ENCODE assay signal across 1 cellular context in genomic region chr10:32445740-32446615, GRCh38.
TF ChIP-seq lines count a peak whose summit lies in the region.

TSS of gene CCDC7 (plus strand) at chr10:32446140. CDS start at chr10:32451643, 5,503 bp downstream.

TF ChIP-seq in GM12878, 131 proteins besides CTCF, POLR2A, EP300 and RAD21 (continued from another document and continues in another):
- TF ChIP-seq HSF1 (IDR thresholded peaks at IDR 0.05; ENCODE audit: low read depth, low read length) = no peak; the same call in 1 of the 2 replicates
- 0 out of 2 replicates have a peak, but pooled peaks have one; percentile 15 for TF ChIP-seq ATF7 (IDR thresholded peaks at IDR 0.05; ENCODE audit: low read depth)
- no peak for TF ChIP-seq RBBP5 (conservative IDR thresholded peaks at IDR 0.05)
- TF ChIP-seq, protein P1, sequence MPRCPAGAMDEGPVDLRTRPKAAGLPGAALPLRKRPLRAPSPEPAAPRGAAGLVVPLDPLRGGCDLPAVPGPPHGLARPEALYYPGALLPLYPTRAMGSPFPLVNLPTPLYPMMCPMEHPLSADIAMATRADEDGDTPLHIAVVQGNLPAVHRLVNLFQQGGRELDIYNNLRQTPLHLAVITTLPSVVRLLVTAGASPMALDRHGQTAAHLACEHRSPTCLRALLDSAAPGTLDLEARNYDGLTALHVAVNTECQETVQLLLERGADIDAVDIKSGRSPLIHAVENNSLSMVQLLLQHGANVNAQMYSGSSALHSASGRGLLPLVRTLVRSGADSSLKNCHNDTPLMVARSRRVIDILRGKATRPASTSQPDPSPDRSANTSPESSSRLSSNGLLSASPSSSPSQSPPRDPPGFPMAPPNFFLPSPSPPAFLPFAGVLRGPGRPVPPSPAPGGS (IDR thresholded peaks at IDR 0.05; ENCODE audit: borderline replicate concordance, insufficient read depth, low read depth, low read length, poor library complexity, severe bottlenecking) = no peak
- TF ChIP-seq ESRRA (IDR thresholded peaks at IDR 0.05; ENCODE audit: low read length) = no peak
- TF ChIP-seq, protein P2, sequence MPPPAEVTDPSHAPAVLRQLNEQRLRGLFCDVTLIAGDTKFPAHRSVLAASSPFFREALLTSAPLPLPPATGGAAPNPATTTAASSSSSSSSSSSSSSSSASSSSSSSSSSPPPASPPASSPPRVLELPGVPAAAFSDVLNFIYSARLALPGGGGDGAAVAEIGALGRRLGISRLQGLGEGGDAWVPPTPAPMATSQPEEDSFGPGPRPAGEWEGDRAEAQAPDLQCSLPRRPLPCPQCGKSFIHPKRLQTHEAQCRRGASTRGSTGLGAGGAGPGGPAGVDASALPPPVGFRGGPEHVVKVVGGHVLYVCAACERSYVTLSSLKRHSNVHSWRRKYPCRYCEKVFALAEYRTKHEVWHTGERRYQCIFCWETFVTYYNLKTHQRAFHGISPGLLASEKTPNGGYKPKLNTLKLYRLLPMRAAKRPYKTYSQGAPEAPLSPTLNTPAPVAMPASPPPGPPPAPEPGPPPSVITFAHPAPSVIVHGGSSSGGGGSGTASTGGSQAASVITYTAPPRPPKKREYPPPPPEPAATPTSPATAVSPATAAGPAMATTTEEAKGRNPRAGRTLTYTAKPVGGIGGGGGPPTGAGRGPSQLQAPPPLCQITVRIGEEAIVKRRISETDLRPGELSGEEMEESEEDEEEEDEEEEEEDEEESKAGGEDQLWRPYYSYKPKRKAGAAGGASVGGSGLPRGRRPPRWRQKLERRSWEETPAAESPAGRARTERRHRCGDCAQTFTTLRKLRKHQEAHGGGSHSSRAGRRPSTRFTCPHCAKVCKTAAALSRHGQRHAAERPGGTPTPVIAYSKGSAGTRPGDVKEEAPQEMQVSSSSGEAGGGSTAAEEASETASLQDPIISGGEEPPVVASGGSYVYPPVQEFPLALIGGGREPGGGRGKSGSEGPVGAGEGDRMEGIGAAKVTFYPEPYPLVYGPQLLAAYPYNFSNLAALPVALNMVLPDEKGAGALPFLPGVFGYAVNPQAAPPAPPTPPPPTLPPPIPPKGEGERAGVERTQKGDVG (CRISPR knock-in tag; IDR thresholded peaks at IDR 0.05) = no peak
- TF ChIP-seq EED (IDR thresholded peaks at IDR 0.05; ENCODE audit: low read depth) = peak; percentile 77
- no peak for TF ChIP-seq RFX5 (IDR thresholded peaks at IDR 0.05; ENCODE audit: low read depth, low read length)
- no peak for TF ChIP-seq PAX8 (IDR thresholded peaks at IDR 0.05)
- TF ChIP-seq FOXM1 (IDR thresholded peaks at IDR 0.05; ENCODE audit: low read depth, low read length) = no peak
- TF ChIP-seq, protein P3, sequence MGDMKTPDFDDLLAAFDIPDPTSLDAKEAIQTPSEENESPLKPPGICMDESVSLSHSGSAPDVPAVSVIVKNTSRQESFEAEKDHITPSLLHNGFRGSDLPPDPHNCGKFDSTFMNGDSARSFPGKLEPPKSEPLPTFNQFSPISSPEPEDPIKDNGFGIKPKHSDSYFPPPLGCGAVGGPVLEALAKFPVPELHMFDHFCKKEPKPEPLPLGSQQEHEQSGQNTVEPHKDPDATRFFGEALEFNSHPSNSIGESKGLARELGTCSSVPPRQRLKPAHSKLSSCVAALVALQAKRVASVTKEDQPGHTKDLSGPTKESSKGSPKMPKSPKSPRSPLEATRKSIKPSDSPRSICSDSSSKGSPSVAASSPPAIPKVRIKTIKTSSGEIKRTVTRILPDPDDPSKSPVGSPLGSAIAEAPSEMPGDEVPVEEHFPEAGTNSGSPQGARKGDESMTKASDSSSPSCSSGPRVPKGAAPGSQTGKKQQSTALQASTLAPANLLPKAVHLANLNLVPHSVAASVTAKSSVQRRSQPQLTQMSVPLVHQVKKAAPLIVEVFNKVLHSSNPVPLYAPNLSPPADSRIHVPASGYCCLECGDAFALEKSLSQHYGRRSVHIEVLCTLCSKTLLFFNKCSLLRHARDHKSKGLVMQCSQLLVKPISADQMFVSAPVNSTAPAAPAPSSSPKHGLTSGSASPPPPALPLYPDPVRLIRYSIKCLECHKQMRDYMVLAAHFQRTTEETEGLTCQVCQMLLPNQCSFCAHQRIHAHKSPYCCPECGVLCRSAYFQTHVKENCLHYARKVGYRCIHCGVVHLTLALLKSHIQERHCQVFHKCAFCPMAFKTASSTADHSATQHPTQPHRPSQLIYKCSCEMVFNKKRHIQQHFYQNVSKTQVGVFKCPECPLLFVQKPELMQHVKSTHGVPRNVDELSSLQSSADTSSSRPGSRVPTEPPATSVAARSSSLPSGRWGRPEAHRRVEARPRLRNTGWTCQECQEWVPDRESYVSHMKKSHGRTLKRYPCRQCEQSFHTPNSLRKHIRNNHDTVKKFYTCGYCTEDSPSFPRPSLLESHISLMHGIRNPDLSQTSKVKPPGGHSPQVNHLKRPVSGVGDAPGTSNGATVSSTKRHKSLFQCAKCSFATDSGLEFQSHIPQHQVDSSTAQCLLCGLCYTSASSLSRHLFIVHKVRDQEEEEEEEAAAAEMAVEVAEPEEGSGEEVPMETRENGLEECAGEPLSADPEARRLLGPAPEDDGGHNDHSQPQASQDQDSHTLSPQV (IDR thresholded peaks at IDR 0.05) = 0 out of 2 replicates have a peak, but pooled peaks have one; percentile 76
- no peak for TF ChIP-seq SIX5 (IDR thresholded peaks at IDR 0.05; ENCODE audit: low read depth, low read length, severe bottlenecking)
- TF ChIP-seq E4F1 (IDR thresholded peaks at IDR 0.05; ENCODE audit: borderline replicate concordance, partially characterized antibody) = peak; percentile 22
- TF ChIP-seq PRDM15 (CRISPR knock-in tag; IDR thresholded peaks at IDR 0.05) = no peak
- peak; percentile 21; the same call in 1 of the 2 replicates for TF ChIP-seq SMC3 (IDR thresholded peaks at IDR 0.05; ENCODE audit: borderline replicate concordance, low read length)
- TF ChIP-seq HDAC2 (IDR thresholded peaks at IDR 0.05) = no peak
- peak; percentile 82 for TF ChIP-seq POU2F2 (IDR thresholded peaks at IDR 0.05; ENCODE audit: borderline replicate concordance, low read depth, low read length)
- no peak for TF ChIP-seq ZNF384 (IDR thresholded peaks at IDR 0.05; ENCODE audit: borderline replicate concordance, low read depth, low read length)
- TF ChIP-seq IRF4 (IDR thresholded peaks at IDR 0.05; ENCODE audit: low read depth, low read length) = no peak; the same call in 1 of the 2 replicates
- no peak for TF ChIP-seq HDAC6 (IDR thresholded peaks at IDR 0.05; ENCODE audit: unreplicated experiment)
- peak; percentile 96 for TF ChIP-seq SMARCA5 (IDR thresholded peaks at IDR 0.05)
- peak; percentile 18 for TF ChIP-seq MEF2B (IDR thresholded peaks at IDR 0.05; ENCODE audit: partially characterized antibody, poor library complexity, severe bottlenecking)
- TF ChIP-seq TARDBP (IDR thresholded peaks at IDR 0.05; ENCODE audit: borderline replicate concordance) = no peak
- TF ChIP-seq EGR1 (IDR thresholded peaks at IDR 0.05; ENCODE audit: borderline replicate concordance in 1 of 2, low read depth in 2 of 2, low read length in 2 of 2) = peak; percentile 63 to 96; a peak in 2 of 3 replicates
- peak; percentile 33; the same call in 1 of the 2 replicates for TF ChIP-seq ZNF217 (IDR thresholded peaks at IDR 0.05)
- no peak for TF ChIP-seq HDGF (IDR thresholded peaks at IDR 0.05)
- no peak for TF ChIP-seq CEBPB (IDR thresholded peaks at IDR 0.05; ENCODE audit: borderline replicate concordance in 1 of 2, low read depth in 2 of 2, low read length in 2 of 2)
- no peak for TF ChIP-seq ATF3 (IDR thresholded peaks at IDR 0.05; ENCODE audit: borderline replicate concordance, extremely low read depth, low read depth, low read length)
- TF ChIP-seq, protein P4, sequence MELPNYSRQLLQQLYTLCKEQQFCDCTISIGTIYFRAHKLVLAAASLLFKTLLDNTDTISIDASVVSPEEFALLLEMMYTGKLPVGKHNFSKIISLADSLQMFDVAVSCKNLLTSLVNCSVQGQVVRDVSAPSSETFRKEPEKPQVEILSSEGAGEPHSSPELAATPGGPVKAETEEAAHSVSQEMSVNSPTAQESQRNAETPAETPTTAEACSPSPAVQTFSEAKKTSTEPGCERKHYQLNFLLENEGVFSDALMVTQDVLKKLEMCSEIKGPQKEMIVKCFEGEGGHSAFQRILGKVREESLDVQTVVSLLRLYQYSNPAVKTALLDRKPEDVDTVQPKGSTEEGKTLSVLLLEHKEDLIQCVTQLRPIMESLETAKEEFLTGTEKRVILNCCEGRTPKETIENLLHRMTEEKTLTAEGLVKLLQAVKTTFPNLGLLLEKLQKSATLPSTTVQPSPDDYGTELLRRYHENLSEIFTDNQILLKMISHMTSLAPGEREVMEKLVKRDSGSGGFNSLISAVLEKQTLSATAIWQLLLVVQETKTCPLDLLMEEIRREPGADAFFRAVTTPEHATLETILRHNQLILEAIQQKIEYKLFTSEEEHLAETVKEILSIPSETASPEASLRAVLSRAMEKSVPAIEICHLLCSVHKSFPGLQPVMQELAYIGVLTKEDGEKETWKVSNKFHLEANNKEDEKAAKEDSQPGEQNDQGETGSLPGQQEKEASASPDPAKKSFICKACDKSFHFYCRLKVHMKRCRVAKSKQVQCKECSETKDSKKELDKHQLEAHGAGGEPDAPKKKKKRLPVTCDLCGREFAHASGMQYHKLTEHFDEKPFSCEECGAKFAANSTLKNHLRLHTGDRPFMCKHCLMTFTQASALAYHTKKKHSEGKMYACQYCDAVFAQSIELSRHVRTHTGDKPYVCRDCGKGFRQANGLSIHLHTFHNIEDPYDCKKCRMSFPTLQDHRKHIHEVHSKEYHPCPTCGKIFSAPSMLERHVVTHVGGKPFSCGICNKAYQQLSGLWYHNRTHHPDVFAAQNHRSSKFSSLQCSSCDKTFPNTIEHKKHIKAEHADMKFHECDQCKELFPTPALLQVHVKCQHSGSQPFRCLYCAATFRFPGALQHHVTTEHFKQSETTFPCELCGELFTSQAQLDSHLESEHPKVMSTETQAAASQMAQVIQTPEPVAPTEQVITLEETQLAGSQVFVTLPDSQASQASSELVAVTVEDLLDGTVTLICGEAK (IDR thresholded peaks at IDR 0.05; ENCODE audit: borderline replicate concordance) = no peak
- no peak for TF ChIP-seq BRCA1 (IDR thresholded peaks at IDR 0.05; ENCODE audit: low read depth, low read length)
- no peak for TF ChIP-seq USF1 (IDR thresholded peaks at IDR 0.05; ENCODE audit: borderline replicate concordance, extremely low read length, insufficient read depth, low read depth, low read length)
- TF ChIP-seq SREBF1 (IDR thresholded peaks at IDR 0.05; ENCODE audit: low read length) = no peak
- TF ChIP-seq POLR2AphosphoS5 (IDR thresholded peaks at IDR 0.05; ENCODE audit: low read length) = peak; percentile 98
- no peak for TF ChIP-seq CBX3 (IDR thresholded peaks at IDR 0.05; ENCODE audit: borderline replicate concordance, low read depth)
- TF ChIP-seq CREB1 (IDR thresholded peaks at IDR 0.05; ENCODE audit: low read depth) = peak; percentile 85
